In genomic region chr2:20111311-20112131, GRCh38 we compare ENCODE assay signal across 3 cellular contexts.
TF ChIP-seq lines count a peak whose summit lies in the region.

No MANE protein-coding gene starts in this region.

TF ChIP-seq in IMR-90, 13 proteins besides CTCF, POLR2A, EP300 and RAD21:
- TF ChIP-seq FOS (IDR thresholded peaks at IDR 0.05; ENCODE audit: low read depth, low read length): no peak
- no peak for TF ChIP-seq MAZ (IDR thresholded peaks at IDR 0.05; ENCODE audit: borderline replicate concordance, low read depth, low read length)
- TF ChIP-seq, protein P1, sequence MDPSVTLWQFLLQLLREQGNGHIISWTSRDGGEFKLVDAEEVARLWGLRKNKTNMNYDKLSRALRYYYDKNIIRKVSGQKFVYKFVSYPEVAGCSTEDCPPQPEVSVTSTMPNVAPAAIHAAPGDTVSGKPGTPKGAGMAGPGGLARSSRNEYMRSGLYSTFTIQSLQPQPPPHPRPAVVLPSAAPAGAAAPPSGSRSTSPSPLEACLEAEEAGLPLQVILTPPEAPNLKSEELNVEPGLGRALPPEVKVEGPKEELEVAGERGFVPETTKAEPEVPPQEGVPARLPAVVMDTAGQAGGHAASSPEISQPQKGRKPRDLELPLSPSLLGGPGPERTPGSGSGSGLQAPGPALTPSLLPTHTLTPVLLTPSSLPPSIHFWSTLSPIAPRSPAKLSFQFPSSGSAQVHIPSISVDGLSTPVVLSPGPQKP (IDR thresholded peaks at IDR 0.05; ENCODE audit: borderline replicate concordance, low read depth, low read length): no peak
- TF ChIP-seq MXI1 (IDR thresholded peaks at IDR 0.05; ENCODE audit: borderline replicate concordance, low read depth, low read length): no peak
- TF ChIP-seq USF2 (IDR thresholded peaks at IDR 0.05; ENCODE audit: low read depth, low read length): no peak
- TF ChIP-seq RCOR1 (IDR thresholded peaks at IDR 0.05; ENCODE audit: insufficient replicate concordance, low read length): no peak
- TF ChIP-seq CEBPB (IDR thresholded peaks at IDR 0.05; ENCODE audit: low read depth, low read length): no peak
- TF ChIP-seq SMC3 (IDR thresholded peaks at IDR 0.05; ENCODE audit: low read depth, low read length): no peak

TF ChIP-seq in WTC11, 78 proteins besides CTCF, POLR2A, EP300 and RAD21:
- TF ChIP-seq ZNF423 (CRISPR knock-in tag; IDR thresholded peaks at IDR 0.05) (no peak), CBFB (CRISPR knock-in tag; IDR thresholded peaks at IDR 0.05; ENCODE audit: low read depth) (no peak), ZNF121 (CRISPR knock-in tag; IDR thresholded peaks at IDR 0.05) (no peak), MXD4 (CRISPR knock-in tag; IDR thresholded peaks at IDR 0.05; ENCODE audit: borderline replicate concordance) (no peak), GABPB1 (CRISPR knock-in tag; IDR thresholded peaks at IDR 0.05) (0 out of 2 replicates have a peak, but pooled peaks have one; percentile 21), ETV6 (CRISPR knock-in tag; IDR thresholded peaks at IDR 0.05) (no peak)
- TF ChIP-seq, protein P2, sequence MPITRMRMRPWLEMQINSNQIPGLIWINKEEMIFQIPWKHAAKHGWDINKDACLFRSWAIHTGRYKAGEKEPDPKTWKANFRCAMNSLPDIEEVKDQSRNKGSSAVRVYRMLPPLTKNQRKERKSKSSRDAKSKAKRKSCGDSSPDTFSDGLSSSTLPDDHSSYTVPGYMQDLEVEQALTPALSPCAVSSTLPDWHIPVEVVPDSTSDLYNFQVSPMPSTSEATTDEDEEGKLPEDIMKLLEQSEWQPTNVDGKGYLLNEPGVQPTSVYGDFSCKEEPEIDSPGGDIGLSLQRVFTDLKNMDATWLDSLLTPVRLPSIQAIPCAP (CRISPR knock-in tag; IDR thresholded peaks at IDR 0.05): no peak
- TF ChIP-seq, protein P3, sequence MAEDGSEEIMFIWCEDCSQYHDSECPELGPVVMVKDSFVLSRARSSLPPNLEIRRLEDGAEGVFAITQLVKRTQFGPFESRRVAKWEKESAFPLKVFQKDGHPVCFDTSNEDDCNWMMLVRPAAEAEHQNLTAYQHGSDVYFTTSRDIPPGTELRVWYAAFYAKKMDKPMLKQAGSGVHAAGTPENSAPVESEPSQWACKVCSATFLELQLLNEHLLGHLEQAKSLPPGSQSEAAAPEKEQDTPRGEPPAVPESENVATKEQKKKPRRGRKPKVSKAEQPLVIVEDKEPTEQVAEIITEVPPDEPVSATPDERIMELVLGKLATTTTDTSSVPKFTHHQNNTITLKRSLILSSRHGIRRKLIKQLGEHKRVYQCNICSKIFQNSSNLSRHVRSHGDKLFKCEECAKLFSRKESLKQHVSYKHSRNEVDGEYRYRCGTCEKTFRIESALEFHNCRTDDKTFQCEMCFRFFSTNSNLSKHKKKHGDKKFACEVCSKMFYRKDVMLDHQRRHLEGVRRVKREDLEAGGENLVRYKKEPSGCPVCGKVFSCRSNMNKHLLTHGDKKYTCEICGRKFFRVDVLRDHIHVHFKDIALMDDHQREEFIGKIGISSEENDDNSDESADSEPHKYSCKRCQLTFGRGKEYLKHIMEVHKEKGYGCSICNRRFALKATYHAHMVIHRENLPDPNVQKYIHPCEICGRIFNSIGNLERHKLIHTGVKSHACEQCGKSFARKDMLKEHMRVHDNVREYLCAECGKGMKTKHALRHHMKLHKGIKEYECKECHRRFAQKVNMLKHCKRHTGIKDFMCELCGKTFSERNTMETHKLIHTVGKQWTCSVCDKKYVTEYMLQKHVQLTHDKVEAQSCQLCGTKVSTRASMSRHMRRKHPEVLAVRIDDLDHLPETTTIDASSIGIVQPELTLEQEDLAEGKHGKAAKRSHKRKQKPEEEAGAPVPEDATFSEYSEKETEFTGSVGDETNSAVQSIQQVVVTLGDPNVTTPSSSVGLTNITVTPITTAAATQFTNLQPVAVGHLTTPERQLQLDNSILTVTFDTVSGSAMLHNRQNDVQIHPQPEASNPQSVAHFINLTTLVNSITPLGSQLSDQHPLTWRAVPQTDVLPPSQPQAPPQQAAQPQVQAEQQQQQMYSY (CRISPR knock-in tag; IDR thresholded peaks at IDR 0.05): no peak

TF ChIP-seq in HepG2, 621 proteins besides CTCF, POLR2A, EP300 and RAD21 (continues in another document):
- TF ChIP-seq PHF21A (CRISPR knock-in tag; IDR thresholded peaks at IDR 0.05) (peak; percentile 30; the same call in 1 of the 2 replicates), NCOA1 (CRISPR knock-in tag; IDR thresholded peaks at IDR 0.05) (no peak), FOSL2 (CRISPR knock-in tag; IDR thresholded peaks at IDR 0.05) (peak; percentile 40; the same call in 1 of the 2 replicates), SP1 (IDR thresholded peaks at IDR 0.05) (no peak), SP1 (CRISPR knock-in tag; IDR thresholded peaks at IDR 0.05) (no peak), ZNF576 (CRISPR knock-in tag; IDR thresholded peaks at IDR 0.05) (no peak), XRCC5 (optimal IDR thresholded peaks at IDR 0.05; ENCODE audit: low read length) (peak; percentile 15), AHDC1 (CRISPR knock-in tag; IDR thresholded peaks at IDR 0.05; ENCODE audit: borderline replicate concordance) (0 out of 2 replicates have a peak, but pooled peaks have one; percentile 44), CENPT (CRISPR knock-in tag; IDR thresholded peaks at IDR 0.05; ENCODE audit: low read depth) (peak; percentile 17; the same call in 1 of the 2 replicates), ZNF251 (CRISPR knock-in tag; IDR thresholded peaks at IDR 0.05) (no peak), PHF20 (CRISPR knock-in tag; IDR thresholded peaks at IDR 0.05) (peak; percentile 35; the same call in 1 of the 2 replicates)
- TF ChIP-seq, protein P4, sequence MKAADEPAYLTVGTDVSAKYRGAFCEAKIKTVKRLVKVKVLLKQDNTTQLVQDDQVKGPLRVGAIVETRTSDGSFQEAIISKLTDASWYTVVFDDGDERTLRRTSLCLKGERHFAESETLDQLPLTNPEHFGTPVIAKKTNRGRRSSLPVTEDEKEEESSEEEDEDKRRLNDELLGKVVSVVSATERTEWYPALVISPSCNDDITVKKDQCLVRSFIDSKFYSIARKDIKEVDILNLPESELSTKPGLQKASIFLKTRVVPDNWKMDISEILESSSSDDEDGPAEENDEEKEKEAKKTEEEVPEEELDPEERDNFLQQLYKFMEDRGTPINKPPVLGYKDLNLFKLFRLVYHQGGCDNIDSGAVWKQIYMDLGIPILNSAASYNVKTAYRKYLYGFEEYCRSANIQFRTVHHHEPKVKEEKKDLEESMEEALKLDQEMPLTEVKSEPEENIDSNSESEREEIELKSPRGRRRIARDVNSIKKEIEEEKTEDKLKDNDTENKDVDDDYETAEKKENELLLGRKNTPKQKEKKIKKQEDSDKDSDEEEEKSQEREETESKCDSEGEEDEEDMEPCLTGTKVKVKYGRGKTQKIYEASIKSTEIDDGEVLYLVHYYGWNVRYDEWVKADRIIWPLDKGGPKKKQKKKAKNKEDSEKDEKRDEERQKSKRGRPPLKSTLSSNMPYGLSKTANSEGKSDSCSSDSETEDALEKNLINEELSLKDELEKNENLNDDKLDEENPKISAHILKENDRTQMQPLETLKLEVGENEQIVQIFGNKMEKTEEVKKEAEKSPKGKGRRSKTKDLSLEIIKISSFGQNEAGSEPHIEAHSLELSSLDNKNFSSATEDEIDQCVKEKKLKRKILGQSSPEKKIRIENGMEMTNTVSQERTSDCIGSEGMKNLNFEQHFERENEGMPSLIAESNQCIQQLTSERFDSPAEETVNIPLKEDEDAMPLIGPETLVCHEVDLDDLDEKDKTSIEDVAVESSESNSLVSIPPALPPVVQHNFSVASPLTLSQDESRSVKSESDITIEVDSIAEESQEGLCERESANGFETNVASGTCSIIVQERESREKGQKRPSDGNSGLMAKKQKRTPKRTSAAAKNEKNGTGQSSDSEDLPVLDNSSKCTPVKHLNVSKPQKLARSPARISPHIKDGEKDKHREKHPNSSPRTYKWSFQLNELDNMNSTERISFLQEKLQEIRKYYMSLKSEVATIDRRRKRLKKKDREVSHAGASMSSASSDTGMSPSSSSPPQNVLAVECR (CRISPR knock-in tag; IDR thresholded peaks at IDR 0.05; ENCODE audit: borderline replicate concordance): peak; percentile 43; the same call in 1 of the 2 replicates
- TF ChIP-seq, protein P5, sequence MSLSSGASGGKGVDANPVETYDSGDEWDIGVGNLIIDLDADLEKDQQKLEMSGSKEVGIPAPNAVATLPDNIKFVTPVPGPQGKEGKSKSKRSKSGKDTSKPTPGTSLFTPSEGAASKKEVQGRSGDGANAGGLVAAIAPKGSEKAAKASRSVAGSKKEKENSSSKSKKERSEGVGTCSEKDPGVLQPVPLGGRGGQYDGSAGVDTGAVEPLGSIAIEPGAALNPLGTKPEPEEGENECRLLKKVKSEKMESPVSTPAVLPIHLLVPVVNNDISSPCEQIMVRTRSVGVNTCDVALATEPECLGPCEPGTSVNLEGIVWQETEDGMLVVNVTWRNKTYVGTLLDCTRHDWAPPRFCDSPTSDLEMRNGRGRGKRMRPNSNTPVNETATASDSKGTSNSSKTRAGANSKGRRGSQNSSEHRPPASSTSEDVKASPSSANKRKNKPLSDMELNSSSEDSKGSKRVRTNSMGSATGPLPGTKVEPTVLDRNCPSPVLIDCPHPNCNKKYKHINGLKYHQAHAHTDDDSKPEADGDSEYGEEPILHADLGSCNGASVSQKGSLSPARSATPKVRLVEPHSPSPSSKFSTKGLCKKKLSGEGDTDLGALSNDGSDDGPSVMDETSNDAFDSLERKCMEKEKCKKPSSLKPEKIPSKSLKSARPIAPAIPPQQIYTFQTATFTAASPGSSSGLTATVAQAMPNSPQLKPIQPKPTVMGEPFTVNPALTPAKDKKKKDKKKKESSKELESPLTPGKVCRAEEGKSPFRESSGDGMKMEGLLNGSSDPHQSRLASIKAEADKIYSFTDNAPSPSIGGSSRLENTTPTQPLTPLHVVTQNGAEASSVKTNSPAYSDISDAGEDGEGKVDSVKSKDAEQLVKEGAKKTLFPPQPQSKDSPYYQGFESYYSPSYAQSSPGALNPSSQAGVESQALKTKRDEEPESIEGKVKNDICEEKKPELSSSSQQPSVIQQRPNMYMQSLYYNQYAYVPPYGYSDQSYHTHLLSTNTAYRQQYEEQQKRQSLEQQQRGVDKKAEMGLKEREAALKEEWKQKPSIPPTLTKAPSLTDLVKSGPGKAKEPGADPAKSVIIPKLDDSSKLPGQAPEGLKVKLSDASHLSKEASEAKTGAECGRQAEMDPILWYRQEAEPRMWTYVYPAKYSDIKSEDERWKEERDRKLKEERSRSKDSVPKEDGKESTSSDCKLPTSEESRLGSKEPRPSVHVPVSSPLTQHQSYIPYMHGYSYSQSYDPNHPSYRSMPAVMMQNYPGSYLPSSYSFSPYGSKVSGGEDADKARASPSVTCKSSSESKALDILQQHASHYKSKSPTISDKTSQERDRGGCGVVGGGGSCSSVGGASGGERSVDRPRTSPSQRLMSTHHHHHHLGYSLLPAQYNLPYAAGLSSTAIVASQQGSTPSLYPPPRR (CRISPR knock-in tag; IDR thresholded peaks at IDR 0.05; ENCODE audit: borderline replicate concordance): no peak
- TF ChIP-seq, protein P6, sequence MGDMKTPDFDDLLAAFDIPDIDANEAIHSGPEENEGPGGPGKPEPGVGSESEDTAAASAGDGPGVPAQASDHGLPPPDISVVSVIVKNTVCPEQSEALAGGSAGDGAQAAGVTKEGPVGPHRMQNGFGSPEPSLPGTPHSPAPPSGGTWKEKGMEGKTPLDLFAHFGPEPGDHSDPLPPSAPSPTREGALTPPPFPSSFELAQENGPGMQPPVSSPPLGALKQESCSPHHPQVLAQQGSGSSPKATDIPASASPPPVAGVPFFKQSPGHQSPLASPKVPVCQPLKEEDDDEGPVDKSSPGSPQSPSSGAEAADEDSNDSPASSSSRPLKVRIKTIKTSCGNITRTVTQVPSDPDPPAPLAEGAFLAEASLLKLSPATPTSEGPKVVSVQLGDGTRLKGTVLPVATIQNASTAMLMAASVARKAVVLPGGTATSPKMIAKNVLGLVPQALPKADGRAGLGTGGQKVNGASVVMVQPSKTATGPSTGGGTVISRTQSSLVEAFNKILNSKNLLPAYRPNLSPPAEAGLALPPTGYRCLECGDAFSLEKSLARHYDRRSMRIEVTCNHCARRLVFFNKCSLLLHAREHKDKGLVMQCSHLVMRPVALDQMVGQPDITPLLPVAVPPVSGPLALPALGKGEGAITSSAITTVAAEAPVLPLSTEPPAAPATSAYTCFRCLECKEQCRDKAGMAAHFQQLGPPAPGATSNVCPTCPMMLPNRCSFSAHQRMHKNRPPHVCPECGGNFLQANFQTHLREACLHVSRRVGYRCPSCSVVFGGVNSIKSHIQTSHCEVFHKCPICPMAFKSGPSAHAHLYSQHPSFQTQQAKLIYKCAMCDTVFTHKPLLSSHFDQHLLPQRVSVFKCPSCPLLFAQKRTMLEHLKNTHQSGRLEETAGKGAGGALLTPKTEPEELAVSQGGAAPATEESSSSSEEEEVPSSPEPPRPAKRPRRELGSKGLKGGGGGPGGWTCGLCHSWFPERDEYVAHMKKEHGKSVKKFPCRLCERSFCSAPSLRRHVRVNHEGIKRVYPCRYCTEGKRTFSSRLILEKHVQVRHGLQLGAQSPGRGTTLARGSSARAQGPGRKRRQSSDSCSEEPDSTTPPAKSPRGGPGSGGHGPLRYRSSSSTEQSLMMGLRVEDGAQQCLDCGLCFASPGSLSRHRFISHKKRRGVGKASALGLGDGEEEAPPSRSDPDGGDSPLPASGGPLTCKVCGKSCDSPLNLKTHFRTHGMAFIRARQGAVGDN (CRISPR knock-in tag; IDR thresholded peaks at IDR 0.05): peak; percentile 78
